ENCODE assay signal across 6 cellular contexts in genomic region chr1:30688516-30688915, GRCh38. TPM values are rescaled to one million over a fixed set of nuclear protein-coding genes. Genes with fewer than 3 reads are reported as not detected.
"Had no signal": no experiment of that assay in that cellular context is flagged by ENCODE, and none has a peak within 500 bp of the region (broad histone marks: within the 10 kb centered on the region; RNA-seq: fewer than 3 reads in every experiment).

No MANE protein-coding gene starts in this region.

RNA-seq across cellular contexts. Expression of gene MATN1, which starts 34.9 kb away (rescaled TPM):
- total RNA-seq: activated CD4-positive, alpha-beta memory T cell treated with anti-CD3 and anti-CD28 coated beads, Interleukin-2, amount 10 ng/mL, durations not matched to agents 7 days and 5 days; activated CD4-positive, alpha-beta T cell treated with anti-CD3 and anti-CD28 coated beads, Interleukin-2, amount 10 ng/mL, durations not matched to agents 7 days and 5 days; esophagus muscularis mucosa; gastrocnemius medialis had no signal
- polyA plus RNA-seq: aorta, foreskin keratinocyte had no signal
